ENCODE assay signal across 12 cellular contexts in the genomic region with DNA sequence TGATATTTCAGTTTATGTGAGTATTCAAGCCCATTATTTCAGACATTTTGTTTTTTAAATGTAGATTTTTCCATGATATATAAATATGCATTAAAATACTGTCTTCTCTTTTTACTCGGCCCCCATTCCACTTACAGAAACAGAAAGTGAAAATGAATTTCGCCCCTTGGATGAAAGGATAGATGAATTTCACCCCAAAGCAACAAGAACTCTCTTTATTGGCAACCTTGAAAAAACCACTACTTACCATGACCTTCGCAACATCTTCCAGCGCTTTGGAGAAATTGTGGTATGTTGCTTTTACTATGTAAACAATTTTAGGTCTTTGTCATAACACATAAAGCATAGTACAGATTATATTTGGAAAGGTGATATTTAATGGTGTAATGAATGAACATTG. TPM values are rescaled to one million over a fixed set of nuclear protein-coding genes. Genes with fewer than 3 reads are reported as not detected.
DNase-seq lines count a peak whose midpoint lies in the region.
"Had no signal": no experiment of that assay in that cellular context is flagged by ENCODE, and none has a peak within 500 bp of the region (broad histone marks: within the 10 kb centered on the region; RNA-seq: fewer than 3 reads in every experiment).

No MANE protein-coding gene starts in this region.

- no peaks in the 10 kb centered on the region for H3K9me3 ChIP-seq in mesodermal cell (ENCODE audit: control insufficient read depth, low read length)
- H3K9me3 ChIP-seq: suprapubic skin had no signal

- peaks cover 68% of the 10 kb centered on the region for H3K36me3 ChIP-seq in mesodermal cell (ENCODE audit: control insufficient read depth, insufficient read depth, low read length)

- H3K4me3 ChIP-seq in Jurkat, Clone E6-1 (ENCODE audit: low read length): no peak overlapping the region
- H3K4me3 ChIP-seq in mesodermal cell (ENCODE audit: extremely low read depth, insufficient read depth, low read length, poor library complexity, severe bottlenecking): no peak overlapping the region
- H3K4me3 ChIP-seq: suprapubic skin had no signal

- in situ Hi-C loops in ACHN (cut with HindIII; ENCODE audit: low pct_ligation_motif_present, low pct_unique_long_range_greater_than_20kb, low sequenced_read_pairs): no loop called here

- H3K4me1 ChIP-seq in mesodermal cell (ENCODE audit: control insufficient read depth, insufficient read depth, low read length, poor library complexity, severe bottlenecking): peaks cover 8% of the 10 kb centered on the region

- DNase-seq in ACHN: peak; percentile 50
- peak; percentile 7 for DNase-seq in Jurkat, Clone E6-1 (ENCODE audit: low read depth, low spot score)
- DNase-seq in amniotic epithelial cell (ENCODE audit: low read depth): peak; percentile 25
- no peak for DNase-seq in RPMI8226
- DNase-seq in GF-D8 (lab: John Stamatoyannopoulos, UW): no peak
- no peak for DNase-seq in T-helper 9 cell
- DNase-seq in NCI-H2196 treated with DMSO at 0.1 percent for 48 hours (lab: John Stamatoyannopoulos, UW; ENCODE audit: unreplicated experiment): no peak
- DNase-seq: hypothalamus, NCI-H2171, SHP77 had no signal

- WGBS in mesodermal cell (ENCODE audit: insufficient coverage in 2 of 2), 2 experiments: no CpG with 5 or more reads among the region's 4 CpGs

- peak overlapping the region; percentile 14 for H3K27ac ChIP-seq in mesodermal cell (ENCODE audit: low read depth, low read length, severe bottlenecking)
- H3K27ac ChIP-seq: suprapubic skin had no signal

RNA-seq across cellular contexts. Expression of a gene that starts 59.9 kb away (rescaled TPM):
- 48.0 TPM for polyA plus RNA-seq in Jurkat, Clone E6-1 (2012; ENCODE audit: insufficient read depth, insufficient read length)
- polyA plus RNA-seq in mesodermal cell (2013, experiment 1 of 2): 27.9 TPM
- polyA plus RNA-seq in mesodermal cell (2013, experiment 2 of 2): 21.7 TPM

Comparison
In these comparisons a context has a peak if more than half of its experiments do, and no peak if none do; other contexts are left out.
1. DNase-seq: peak in ACHN (single experiment), Jurkat, Clone E6-1 (single experiment) and amniotic epithelial cell (single experiment); none in RPMI8226 (single experiment), GF-D8 (single experiment), T-helper 9 cell (single experiment) and NCI-H2196 treated with DMSO at 0.1 percent for 48 hours (single experiment).